Comparison of ENCODE assay signal across 8 cellular contexts in genomic region chr3:132660056-132660744, GRCh38. TPM values are rescaled to one million over a fixed set of nuclear protein-coding genes. Genes with fewer than 3 reads are reported as not detected.
DNase-seq lines count a peak whose midpoint lies in the region; ATAC-seq and TF ChIP-seq lines count a peak whose summit lies in the region.

UBA5 (plus strand) TSS chr3:132660329; CDS start chr3:132660538, 209 bp downstream.

- peak within 1 kb of the TSS; percentile 90 for H3K27ac ChIP-seq in KMS-11
- H3K27ac ChIP-seq in ovary: peak within 1 kb of the TSS; percentile 83 to 87
- H3K27ac ChIP-seq in tibial artery: peak within 1 kb of the TSS; percentile 91 to 96

- peak; percentile 68 for ATAC-seq in GM21786 (IDR thresholded peaks at IDR 0.05; ENCODE audit: unreplicated experiment)
- ATAC-seq in SK-N-SH treated with all-trans-retinoic acid at 6 μM for 48 hours: peak; percentile 80

- H3K9me3 Mint-ChIP-seq in activated naive CD8-positive, alpha-beta T cell (ENCODE audit: low read depth): no peaks in the 10 kb centered on the region
- peaks cover 7% of the 10 kb centered on the region for H3K9me3 Mint-ChIP-seq in glutamatergic neuron (ENCODE audit: unreplicated experiment)

- TF ChIP-seq CTCF in KMS-11 (conservative IDR thresholded peaks at IDR 0.05; ENCODE audit: low read depth, low read length) (no peak), glutamatergic neuron (IDR thresholded peaks at IDR 0.05; ENCODE audit: partially characterized antibody, unreplicated experiment) (no peak), ovary (IDR thresholded peaks at IDR 0.05) (no peak), tibial artery (IDR thresholded peaks at IDR 0.05) (no peak)

- peaks cover 72% of the 10 kb centered on the region for H3K4me1 Mint-ChIP-seq in activated naive CD8-positive, alpha-beta T cell (ENCODE audit: low read depth)
- peaks cover 6% of the 10 kb centered on the region for H3K4me1 Mint-ChIP-seq in glutamatergic neuron (ENCODE audit: low read depth, unreplicated experiment)

- peak within 1 kb of the TSS; percentile 97 for H3K9ac ChIP-seq in ES-I3 (ENCODE audit: low read depth, low read length)
- peak within 1 kb of the TSS; percentile 96 for H3K9ac ChIP-seq in KMS-11

- TF ChIP-seq POLR2A in ovary (IDR thresholded peaks at IDR 0.05): no peak

- H3K9me3 ChIP-seq in ES-I3 (ENCODE audit: control insufficient read depth, insufficient read depth, low read length): no peaks in the 10 kb centered on the region
- no peaks in the 10 kb centered on the region for H3K9me3 ChIP-seq in ovary
- H3K9me3 ChIP-seq in tibial artery: no peaks in the 10 kb centered on the region

- H3K4me1 ChIP-seq in ES-I3 (ENCODE audit: insufficient read depth, low read length) (no peaks in the 10 kb centered on the region), KMS-11 (ENCODE audit: low read depth, poor library complexity, severe bottlenecking) (peaks cover 31% of the 10 kb centered on the region), ovary (ENCODE audit: insufficient read depth) (peaks cover 2% of the 10 kb centered on the region), tibial artery (peaks cover 0 to 39% (median 22%) of the 10 kb centered on the region in 4 donors)

- intact Hi-C loops in ovary (cut with DNase I): no loop called here
- intact Hi-C loops in tibial artery (cut with DNase I; ENCODE audit: low total_unique reads): no loop called here

- peaks cover 62% of the 10 kb centered on the region for H3K79me2 ChIP-seq in KMS-11 (ENCODE audit: insufficient read depth, low read depth)

- whole genome bisulfite sequencing in ovary, 3 donors: 0 to 2% (median 1%) methylated on average over 48 to 58 of the region's 58 CpGs

- peak within 1 kb of the TSS; percentile 97 for H3K27ac Mint-ChIP-seq in activated naive CD8-positive, alpha-beta T cell
- peak within 1 kb of the TSS; percentile 88 for H3K27ac Mint-ChIP-seq in glutamatergic neuron (ENCODE audit: unreplicated experiment)

- DNase-seq in glutamatergic neuron: peak; percentile 70
- peak; percentile 64 to 81 (median 76) for DNase-seq in ovary
- peak; percentile 58 to 81 for DNase-seq in tibial artery

- H3K36me3 ChIP-seq in ES-I3 (ENCODE audit: insufficient read depth, low read length): no peaks in the 10 kb centered on the region
- no peaks in the 10 kb centered on the region for H3K36me3 ChIP-seq in KMS-11 (ENCODE audit: insufficient read depth)
- no peaks in the 10 kb centered on the region for H3K36me3 ChIP-seq in ovary
- H3K36me3 ChIP-seq in tibial artery: no peaks in the 10 kb centered on the region

- peak within 1 kb of the TSS; percentile 88 for H3K4me2 ChIP-seq in KMS-11

- H3K27me3 ChIP-seq in KMS-11 (ENCODE audit: insufficient read depth, low read depth) (no peaks in the 10 kb centered on the region), ovary (no peaks in the 10 kb centered on the region), tibial artery (no peaks in the 10 kb centered on the region)

- no peaks in the 10 kb centered on the region for H3K36me3 Mint-ChIP-seq in activated naive CD8-positive, alpha-beta T cell
- no peaks in the 10 kb centered on the region for H3K36me3 Mint-ChIP-seq in glutamatergic neuron (ENCODE audit: unreplicated experiment)

- no peaks in the 10 kb centered on the region for H3K27me3 Mint-ChIP-seq in activated naive CD8-positive, alpha-beta T cell
- H3K27me3 Mint-ChIP-seq in glutamatergic neuron (ENCODE audit: unreplicated experiment): no peaks in the 10 kb centered on the region

- peak within 1 kb of the TSS; percentile 96 for H2AFZ ChIP-seq in KMS-11 (ENCODE audit: low read depth)

- 0 out of 2 replicates have a peak, but pooled peaks cover 8% of the 10 kb centered on the region for H4K20me1 ChIP-seq in KMS-11 (ENCODE audit: insufficient read depth)

- H3K4me3 ChIP-seq in KMS-11 (IDR thresholded peaks at IDR 0.05; ENCODE audit: insufficient read depth, low read depth, low read length) (peak within 1 kb of the TSS; percentile 90), ovary (peak within 1 kb of the TSS; percentile 86), tibial artery (peak within 1 kb of the TSS; percentile 78 to 85)

- H3K4me3 Mint-ChIP-seq in activated naive CD8-positive, alpha-beta T cell: peak within 1 kb of the TSS; percentile 97
- peak within 1 kb of the TSS; percentile 96 for H3K4me3 Mint-ChIP-seq in glutamatergic neuron (ENCODE audit: unreplicated experiment)

- TF ChIP-seq EP300 in ovary (IDR thresholded peaks at IDR 0.05): no peak

TF ChIP-seq in SK-N-SH treated with all-trans-retinoic acid at 6 μM for 48 hours, 23 proteins besides CTCF, POLR2A, EP300 and RAD21:
- TF ChIP-seq, protein P1, sequence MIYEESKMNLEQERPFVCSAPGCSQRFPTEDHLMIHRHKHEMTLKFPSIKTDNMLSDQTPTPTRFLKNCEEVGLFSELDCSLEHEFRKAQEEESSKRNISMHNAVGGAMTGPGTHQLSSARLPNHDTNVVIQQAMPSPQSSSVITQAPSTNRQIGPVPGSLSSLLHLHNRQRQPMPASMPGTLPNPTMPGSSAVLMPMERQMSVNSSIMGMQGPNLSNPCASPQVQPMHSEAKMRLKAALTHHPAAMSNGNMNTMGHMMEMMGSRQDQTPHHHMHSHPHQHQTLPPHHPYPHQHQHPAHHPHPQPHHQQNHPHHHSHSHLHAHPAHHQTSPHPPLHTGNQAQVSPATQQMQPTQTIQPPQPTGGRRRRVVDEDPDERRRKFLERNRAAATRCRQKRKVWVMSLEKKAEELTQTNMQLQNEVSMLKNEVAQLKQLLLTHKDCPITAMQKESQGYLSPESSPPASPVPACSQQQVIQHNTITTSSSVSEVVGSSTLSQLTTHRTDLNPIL (CRISPR knock-in tag; IDR thresholded peaks at IDR 0.05; ENCODE audit: low read depth): no peak
- TF ChIP-seq, protein P2, sequence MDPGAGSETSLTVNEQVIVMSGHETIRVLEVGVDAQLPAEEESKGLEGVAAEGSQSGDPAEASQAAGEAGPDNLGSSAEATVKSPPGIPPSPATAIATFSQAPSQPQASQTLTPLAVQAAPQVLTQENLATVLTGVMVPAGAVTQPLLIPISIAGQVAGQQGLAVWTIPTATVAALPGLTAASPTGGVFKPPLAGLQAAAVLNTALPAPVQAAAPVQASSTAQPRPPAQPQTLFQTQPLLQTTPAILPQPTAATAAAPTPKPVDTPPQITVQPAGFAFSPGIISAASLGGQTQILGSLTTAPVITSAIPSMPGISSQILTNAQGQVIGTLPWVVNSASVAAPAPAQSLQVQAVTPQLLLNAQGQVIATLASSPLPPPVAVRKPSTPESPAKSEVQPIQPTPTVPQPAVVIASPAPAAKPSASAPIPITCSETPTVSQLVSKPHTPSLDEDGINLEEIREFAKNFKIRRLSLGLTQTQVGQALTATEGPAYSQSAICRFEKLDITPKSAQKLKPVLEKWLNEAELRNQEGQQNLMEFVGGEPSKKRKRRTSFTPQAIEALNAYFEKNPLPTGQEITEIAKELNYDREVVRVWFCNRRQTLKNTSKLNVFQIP (CRISPR knock-in tag; IDR thresholded peaks at IDR 0.05; ENCODE audit: borderline replicate concordance, low read depth): 0 out of 2 replicates have a peak, but pooled peaks have one; percentile 29

RNA-seq across cellular contexts. Expression of gene UBA5, which starts in this region (rescaled TPM):
- total RNA-seq in glutamatergic neuron (ENCODE audit: unreplicated experiment) (43.0 TPM), ovary (10 to 100 TPM; 26.5 to 40.6 (median 31.7) TPM)
- 10 to 100 TPM; 15.6 to 27.6 TPM for polyA plus RNA-seq in ovary

Comparison
In these comparisons a context has a peak if more than half of its experiments do, and no peak if none do; other contexts are left out.
1. Peak in every context shown above with its lines: DNase-seq, ATAC-seq, H3K4me3 ChIP-seq and H3K27ac ChIP-seq.